1 cellular context compared by ENCODE assay signal in the genomic region with DNA sequence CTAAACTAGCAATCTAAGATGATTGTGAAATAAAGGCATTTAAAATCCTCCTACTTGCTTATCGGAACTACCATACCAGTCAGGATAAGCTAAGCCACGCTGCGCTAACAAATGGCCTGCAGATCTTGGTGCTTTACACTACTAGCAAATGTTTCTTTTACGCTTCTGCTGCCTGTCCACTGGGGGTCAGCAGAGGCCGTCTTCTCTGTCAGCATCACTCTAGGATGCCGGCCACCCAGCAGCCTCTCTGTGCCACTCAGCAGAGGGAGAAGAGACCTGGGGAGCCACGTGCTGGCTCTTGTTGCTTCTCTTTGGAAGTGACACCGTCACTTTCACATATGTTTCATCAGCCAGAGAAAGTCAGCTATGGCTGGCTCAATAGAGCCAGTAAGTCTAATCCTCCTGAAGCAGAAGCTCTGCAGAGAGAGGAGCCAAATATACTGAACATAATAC.
TF ChIP-seq lines count a peak whose summit lies in the region.

No MANE protein-coding gene starts in this region.

TF ChIP-seq in HepG2, 621 proteins besides CTCF, POLR2A, EP300 and RAD21 (continued from another document and continues in another):
- TF ChIP-seq, protein P1, sequence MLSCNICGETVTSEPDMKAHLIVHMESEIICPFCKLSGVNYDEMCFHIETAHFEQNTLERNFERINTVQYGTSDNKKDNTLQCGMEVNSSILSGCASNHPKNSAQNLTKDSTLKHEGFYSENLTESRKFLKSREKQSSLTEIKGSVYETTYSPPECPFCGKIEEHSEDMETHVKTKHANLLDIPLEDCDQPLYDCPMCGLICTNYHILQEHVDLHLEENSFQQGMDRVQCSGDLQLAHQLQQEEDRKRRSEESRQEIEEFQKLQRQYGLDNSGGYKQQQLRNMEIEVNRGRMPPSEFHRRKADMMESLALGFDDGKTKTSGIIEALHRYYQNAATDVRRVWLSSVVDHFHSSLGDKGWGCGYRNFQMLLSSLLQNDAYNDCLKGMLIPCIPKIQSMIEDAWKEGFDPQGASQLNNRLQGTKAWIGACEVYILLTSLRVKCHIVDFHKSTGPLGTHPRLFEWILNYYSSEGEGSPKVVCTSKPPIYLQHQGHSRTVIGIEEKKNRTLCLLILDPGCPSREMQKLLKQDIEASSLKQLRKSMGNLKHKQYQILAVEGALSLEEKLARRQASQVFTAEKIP (CRISPR knock-in tag; IDR thresholded peaks at IDR 0.05; ENCODE audit: borderline replicate concordance), result no peak
- TF ChIP-seq, protein P2, sequence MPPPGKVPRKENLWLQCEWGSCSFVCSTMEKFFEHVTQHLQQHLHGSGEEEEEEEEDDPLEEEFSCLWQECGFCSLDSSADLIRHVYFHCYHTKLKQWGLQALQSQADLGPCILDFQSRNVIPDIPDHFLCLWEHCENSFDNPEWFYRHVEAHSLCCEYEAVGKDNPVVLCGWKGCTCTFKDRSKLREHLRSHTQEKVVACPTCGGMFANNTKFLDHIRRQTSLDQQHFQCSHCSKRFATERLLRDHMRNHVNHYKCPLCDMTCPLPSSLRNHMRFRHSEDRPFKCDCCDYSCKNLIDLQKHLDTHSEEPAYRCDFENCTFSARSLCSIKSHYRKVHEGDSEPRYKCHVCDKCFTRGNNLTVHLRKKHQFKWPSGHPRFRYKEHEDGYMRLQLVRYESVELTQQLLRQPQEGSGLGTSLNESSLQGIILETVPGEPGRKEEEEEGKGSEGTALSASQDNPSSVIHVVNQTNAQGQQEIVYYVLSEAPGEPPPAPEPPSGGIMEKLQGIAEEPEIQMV (CRISPR knock-in tag; IDR thresholded peaks at IDR 0.05; ENCODE audit: low read depth), result no peak
- TF ChIP-seq ZNF775 (CRISPR knock-in tag; IDR thresholded peaks at IDR 0.05; ENCODE audit: borderline replicate concordance) (no peak), MBD4 (IDR thresholded peaks at IDR 0.05; ENCODE audit: borderline replicate concordance, low read length) (no peak), SIX4 (CRISPR knock-in tag; IDR thresholded peaks at IDR 0.05) (no peak), ZFP36L2 (CRISPR knock-in tag; IDR thresholded peaks at IDR 0.05) (no peak), ZNF614 (CRISPR knock-in tag; IDR thresholded peaks at IDR 0.05; ENCODE audit: borderline replicate concordance) (peak; percentile 38; the same call in 1 of the 2 replicates), ZNF451 (CRISPR knock-in tag; IDR thresholded peaks at IDR 0.05) (no peak), MAZ (IDR thresholded peaks at IDR 0.05; ENCODE audit: borderline replicate concordance, low read depth, low read length) (no peak), MAZ (CRISPR knock-in tag; IDR thresholded peaks at IDR 0.05; ENCODE audit: low read depth) (no peak), ZNF264 (CRISPR knock-in tag; IDR thresholded peaks at IDR 0.05) (no peak), MED13 (CRISPR knock-in tag; IDR thresholded peaks at IDR 0.05) (no peak), MTF1 (CRISPR knock-in tag; IDR thresholded peaks at IDR 0.05) (no peak), ETV6 (CRISPR knock-in tag; conservative IDR thresholded peaks at IDR 0.05) (no peak), ZFP62 (CRISPR knock-in tag; IDR thresholded peaks at IDR 0.05) (no peak), NFE2L2 (IDR thresholded peaks at IDR 0.05; ENCODE audit: low read length) (no peak), BORCS8-MEF2B (CRISPR knock-in tag; IDR thresholded peaks at IDR 0.05) (no peak), SAFB2 (CRISPR knock-in tag; IDR thresholded peaks at IDR 0.05; ENCODE audit: borderline replicate concordance, low read depth) (no peak), ZNF501 (CRISPR knock-in tag; IDR thresholded peaks at IDR 0.05) (no peak), ZBTB3 (CRISPR knock-in tag; IDR thresholded peaks at IDR 0.05; ENCODE audit: borderline replicate concordance, low read depth) (no peak), ADNP (CRISPR knock-in tag; IDR thresholded peaks at IDR 0.05) (no peak), SKI (IDR thresholded peaks at IDR 0.05; ENCODE audit: partially characterized antibody) (no peak), GZF1 (CRISPR knock-in tag; IDR thresholded peaks at IDR 0.05) (no peak), ZNF546 (CRISPR knock-in tag; conservative IDR thresholded peaks at IDR 0.05) (no peak), ZNF782 (CRISPR knock-in tag; IDR thresholded peaks at IDR 0.05; ENCODE audit: borderline replicate concordance) (no peak), ZNF562 (CRISPR knock-in tag; IDR thresholded peaks at IDR 0.05; ENCODE audit: borderline replicate concordance) (no peak), SMC3 (IDR thresholded peaks at IDR 0.05; ENCODE audit: low read length) (peak; percentile 61), SP1 (IDR thresholded peaks at IDR 0.05) (no peak), SP1 (CRISPR knock-in tag; IDR thresholded peaks at IDR 0.05) (no peak)
- TF ChIP-seq, protein P3, sequence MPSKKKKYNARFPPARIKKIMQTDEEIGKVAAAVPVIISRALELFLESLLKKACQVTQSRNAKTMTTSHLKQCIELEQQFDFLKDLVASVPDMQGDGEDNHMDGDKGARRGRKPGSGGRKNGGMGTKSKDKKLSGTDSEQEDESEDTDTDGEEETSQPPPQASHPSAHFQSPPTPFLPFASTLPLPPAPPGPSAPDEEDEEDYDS (CRISPR knock-in tag; IDR thresholded peaks at IDR 0.05), result no peak
- TF ChIP-seq, protein P4, sequence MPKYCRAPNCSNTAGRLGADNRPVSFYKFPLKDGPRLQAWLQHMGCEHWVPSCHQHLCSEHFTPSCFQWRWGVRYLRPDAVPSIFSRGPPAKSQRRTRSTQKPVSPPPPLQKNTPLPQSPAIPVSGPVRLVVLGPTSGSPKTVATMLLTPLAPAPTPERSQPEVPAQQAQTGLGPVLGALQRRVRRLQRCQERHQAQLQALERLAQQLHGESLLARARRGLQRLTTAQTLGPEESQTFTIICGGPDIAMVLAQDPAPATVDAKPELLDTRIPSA (CRISPR knock-in tag; IDR thresholded peaks at IDR 0.05; ENCODE audit: borderline replicate concordance), result no peak
- TF ChIP-seq, protein P5, sequence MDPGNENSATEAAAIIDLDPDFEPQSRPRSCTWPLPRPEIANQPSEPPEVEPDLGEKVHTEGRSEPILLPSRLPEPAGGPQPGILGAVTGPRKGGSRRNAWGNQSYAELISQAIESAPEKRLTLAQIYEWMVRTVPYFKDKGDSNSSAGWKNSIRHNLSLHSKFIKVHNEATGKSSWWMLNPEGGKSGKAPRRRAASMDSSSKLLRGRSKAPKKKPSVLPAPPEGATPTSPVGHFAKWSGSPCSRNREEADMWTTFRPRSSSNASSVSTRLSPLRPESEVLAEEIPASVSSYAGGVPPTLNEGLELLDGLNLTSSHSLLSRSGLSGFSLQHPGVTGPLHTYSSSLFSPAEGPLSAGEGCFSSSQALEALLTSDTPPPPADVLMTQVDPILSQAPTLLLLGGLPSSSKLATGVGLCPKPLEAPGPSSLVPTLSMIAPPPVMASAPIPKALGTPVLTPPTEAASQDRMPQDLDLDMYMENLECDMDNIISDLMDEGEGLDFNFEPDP (CRISPR knock-in tag; conservative IDR thresholded peaks at IDR 0.05), result no peak
- TF ChIP-seq, protein P6, sequence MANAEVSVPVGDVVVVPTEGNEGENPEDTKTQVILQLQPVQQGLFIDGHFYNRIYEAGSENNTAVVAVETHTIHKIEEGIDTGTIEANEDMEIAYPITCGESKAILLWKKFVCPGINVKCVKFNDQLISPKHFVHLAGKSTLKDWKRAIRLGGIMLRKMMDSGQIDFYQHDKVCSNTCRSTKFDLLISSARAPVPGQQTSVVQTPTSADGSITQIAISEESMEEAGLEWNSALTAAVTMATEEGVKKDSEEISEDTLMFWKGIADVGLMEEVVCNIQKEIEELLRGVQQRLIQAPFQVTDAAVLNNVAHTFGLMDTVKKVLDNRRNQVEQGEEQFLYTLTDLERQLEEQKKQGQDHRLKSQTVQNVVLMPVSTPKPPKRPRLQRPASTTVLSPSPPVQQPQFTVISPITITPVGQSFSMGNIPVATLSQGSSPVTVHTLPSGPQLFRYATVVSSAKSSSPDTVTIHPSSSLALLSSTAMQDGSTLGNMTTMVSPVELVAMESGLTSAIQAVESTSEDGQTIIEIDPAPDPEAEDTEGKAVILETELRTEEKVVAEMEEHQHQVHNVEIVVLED (CRISPR knock-in tag; IDR thresholded peaks at IDR 0.05; ENCODE audit: borderline replicate concordance), result no peak
- TF ChIP-seq, protein P7, sequence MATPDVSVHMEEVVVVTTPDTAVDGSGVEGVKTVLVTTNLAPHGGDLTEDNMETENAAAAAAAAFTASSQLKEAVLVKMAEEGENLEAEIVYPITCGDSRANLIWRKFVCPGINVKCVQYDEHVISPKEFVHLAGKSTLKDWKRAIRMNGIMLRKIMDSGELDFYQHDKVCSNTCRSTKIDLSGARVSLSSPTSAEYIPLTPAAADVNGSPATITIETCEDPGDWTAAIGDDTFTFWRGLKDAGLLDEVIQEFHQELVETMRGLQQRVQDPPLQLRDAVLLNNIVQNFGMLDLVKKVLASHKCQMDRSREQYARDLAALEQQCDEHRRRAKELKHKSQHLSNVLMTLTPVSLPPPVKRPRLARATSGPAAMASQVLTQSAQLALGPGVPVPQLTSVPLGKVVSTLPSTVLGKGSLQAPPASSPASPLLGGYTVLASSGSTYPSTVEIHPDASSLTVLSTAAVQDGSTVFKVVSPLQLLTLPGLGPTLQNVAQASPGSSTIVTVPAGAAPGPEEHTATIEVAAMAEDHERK (CRISPR knock-in tag; IDR thresholded peaks at IDR 0.05; ENCODE audit: low read depth), result no peak
- TF ChIP-seq, protein P8, sequence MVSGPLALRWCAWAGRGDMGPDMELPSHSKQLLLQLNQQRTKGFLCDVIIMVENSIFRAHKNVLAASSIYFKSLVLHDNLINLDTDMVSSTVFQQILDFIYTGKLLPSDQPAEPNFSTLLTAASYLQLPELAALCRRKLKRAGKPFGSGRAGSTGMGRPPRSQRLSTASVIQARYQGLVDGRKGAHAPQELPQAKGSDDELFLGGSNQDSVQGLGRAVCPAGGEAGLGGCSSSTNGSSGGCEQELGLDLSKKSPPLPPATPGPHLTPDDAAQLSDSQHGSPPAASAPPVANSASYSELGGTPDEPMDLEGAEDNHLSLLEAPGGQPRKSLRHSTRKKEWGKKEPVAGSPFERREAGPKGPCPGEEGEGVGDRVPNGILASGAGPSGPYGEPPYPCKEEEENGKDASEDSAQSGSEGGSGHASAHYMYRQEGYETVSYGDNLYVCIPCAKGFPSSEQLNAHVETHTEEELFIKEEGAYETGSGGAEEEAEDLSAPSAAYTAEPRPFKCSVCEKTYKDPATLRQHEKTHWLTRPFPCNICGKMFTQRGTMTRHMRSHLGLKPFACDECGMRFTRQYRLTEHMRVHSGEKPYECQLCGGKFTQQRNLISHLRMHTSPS (CRISPR knock-in tag; IDR thresholded peaks at IDR 0.05; ENCODE audit: low read depth), result no peak
- TF ChIP-seq, protein P9, sequence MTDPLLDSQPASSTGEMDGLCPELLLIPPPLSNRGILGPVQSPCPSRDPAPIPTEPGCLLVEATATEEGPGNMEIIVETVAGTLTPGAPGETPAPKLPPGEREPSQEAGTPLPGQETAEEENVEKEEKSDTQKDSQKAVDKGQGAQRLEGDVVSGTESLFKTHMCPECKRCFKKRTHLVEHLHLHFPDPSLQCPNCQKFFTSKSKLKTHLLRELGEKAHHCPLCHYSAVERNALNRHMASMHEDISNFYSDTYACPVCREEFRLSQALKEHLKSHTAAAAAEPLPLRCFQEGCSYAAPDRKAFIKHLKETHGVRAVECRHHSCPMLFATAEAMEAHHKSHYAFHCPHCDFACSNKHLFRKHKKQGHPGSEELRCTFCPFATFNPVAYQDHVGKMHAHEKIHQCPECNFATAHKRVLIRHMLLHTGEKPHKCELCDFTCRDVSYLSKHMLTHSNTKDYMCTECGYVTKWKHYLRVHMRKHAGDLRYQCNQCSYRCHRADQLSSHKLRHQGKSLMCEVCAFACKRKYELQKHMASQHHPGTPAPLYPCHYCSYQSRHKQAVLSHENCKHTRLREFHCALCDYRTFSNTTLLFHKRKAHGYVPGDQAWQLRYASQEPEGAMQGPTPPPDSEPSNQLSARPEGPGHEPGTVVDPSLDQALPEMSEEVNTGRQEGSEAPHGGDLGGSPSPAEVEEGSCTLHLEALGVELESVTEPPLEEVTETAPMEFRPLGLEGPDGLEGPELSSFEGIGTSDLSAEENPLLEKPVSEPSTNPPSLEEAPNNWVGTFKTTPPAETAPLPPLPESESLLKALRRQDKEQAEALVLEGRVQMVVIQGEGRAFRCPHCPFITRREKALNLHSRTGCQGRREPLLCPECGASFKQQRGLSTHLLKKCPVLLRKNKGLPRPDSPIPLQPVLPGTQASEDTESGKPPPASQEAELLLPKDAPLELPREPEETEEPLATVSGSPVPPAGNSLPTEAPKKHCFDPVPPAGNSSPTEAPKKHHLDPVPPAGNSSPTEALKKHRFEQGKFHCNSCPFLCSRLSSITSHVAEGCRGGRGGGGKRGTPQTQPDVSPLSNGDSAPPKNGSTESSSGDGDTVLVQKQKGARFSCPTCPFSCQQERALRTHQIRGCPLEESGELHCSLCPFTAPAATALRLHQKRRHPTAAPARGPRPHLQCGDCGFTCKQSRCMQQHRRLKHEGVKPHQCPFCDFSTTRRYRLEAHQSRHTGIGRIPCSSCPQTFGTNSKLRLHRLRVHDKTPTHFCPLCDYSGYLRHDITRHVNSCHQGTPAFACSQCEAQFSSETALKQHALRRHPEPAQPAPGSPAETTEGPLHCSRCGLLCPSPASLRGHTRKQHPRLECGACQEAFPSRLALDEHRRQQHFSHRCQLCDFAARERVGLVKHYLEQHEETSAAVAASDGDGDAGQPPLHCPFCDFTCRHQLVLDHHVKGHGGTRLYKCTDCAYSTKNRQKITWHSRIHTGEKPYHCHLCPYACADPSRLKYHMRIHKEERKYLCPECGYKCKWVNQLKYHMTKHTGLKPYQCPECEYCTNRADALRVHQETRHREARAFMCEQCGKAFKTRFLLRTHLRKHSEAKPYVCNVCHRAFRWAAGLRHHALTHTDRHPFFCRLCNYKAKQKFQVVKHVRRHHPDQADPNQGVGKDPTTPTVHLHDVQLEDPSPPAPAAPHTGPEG (CRISPR knock-in tag; IDR thresholded peaks at IDR 0.05), result no peak
- TF ChIP-seq, protein P10, sequence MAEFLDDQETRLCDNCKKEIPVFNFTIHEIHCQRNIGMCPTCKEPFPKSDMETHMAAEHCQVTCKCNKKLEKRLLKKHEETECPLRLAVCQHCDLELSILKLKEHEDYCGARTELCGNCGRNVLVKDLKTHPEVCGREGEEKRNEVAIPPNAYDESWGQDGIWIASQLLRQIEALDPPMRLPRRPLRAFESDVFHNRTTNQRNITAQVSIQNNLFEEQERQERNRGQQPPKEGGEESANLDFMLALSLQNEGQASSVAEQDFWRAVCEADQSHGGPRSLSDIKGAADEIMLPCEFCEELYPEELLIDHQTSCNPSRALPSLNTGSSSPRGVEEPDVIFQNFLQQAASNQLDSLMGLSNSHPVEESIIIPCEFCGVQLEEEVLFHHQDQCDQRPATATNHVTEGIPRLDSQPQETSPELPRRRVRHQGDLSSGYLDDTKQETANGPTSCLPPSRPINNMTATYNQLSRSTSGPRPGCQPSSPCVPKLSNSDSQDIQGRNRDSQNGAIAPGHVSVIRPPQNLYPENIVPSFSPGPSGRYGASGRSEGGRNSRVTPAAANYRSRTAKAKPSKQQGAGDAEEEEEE (CRISPR knock-in tag; IDR thresholded peaks at IDR 0.05; ENCODE audit: borderline replicate concordance), result no peak
